In the genomic region with DNA sequence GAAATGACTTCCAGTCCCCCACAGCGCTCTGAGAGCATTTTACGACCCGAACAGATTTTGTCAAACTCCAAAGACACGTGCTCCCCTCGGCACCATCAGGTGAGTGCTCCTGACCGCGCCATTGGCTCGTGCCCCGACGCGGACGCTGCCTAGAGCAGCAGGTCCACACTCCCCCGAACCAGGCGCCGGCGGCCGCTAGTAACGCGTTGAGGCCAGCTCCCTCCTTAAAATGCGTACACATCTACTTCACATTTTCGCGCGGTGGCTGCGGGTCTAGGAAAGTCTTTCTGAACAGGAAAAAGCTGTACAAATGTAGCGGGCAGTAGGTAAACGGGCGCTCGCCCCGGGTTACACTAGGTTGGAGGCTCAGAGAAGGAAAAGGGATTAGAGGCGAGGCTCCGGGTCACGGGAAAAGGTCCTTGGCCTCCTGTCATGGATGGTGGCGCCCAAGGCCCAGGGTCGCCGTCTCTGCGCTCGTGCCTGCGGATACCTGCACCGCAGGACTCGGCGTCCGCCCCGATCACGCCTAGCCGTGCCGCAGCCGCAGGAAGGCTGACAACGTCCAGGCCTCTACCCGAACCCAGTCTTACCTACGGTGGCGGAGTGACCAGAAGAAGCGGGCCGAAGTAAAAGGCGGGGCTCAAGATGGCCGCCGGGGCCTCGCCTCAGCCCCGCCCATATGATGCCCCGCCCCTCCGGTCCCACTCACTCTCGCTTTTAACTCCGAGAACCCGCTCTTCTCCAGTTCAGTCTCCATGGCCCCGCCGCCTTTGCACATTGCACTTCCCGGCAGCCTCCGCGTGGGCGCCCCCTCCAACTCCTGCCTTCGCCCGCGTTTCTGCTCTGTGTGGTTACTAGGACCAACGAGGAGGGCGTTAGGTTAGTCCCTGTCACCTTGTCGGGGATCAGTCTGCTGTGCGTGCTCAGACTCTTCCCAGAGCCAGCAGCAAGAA, we compare ENCODE assay signal across 1 cellular context.
TF ChIP-seq lines count a peak whose summit lies in the region.

A gene with protein sequence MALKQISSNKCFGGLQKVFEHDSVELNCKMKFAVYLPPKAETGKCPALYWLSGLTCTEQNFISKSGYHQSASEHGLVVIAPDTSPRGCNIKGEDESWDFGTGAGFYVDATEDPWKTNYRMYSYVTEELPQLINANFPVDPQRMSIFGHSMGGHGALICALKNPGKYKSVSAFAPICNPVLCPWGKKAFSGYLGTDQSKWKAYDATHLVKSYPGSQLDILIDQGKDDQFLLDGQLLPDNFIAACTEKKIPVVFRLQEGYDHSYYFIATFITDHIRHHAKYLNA (minus strand): TSS at position 647 of the 953 bp plus-strand sequence. CDS start 5,748 bp downstream, outside the sequence.

TF ChIP-seq in HepG2, 621 proteins besides CTCF, POLR2A, EP300 and RAD21 (continued from another document and continues in another):
- TF ChIP-seq SSRP1 (CRISPR knock-in tag; IDR thresholded peaks at IDR 0.05) (no peak), BORCS8-MEF2B (CRISPR knock-in tag; IDR thresholded peaks at IDR 0.05) (peak; percentile 79), SNAI1 (CRISPR knock-in tag; IDR thresholded peaks at IDR 0.05; ENCODE audit: borderline replicate concordance) (peak; percentile 95; the same call in 1 of the 2 replicates), ZNF33A (CRISPR knock-in tag; IDR thresholded peaks at IDR 0.05; ENCODE audit: borderline replicate concordance) (no peak), KLF16 (CRISPR knock-in tag; IDR thresholded peaks at IDR 0.05) (peak in 1 of 2 experiments; percentile 90; a peak in 2 of 4 replicates), KDM2A (CRISPR knock-in tag; IDR thresholded peaks at IDR 0.05; ENCODE audit: borderline replicate concordance, low read depth) (peak; percentile 83; the same call in 1 of the 2 replicates), ZZZ3 (CRISPR knock-in tag; IDR thresholded peaks at IDR 0.05; ENCODE audit: borderline replicate concordance) (peak; percentile 43), FOXO1 (CRISPR knock-in tag; IDR thresholded peaks at IDR 0.05) (no peak), PHB2 (IDR thresholded peaks at IDR 0.05; ENCODE audit: partially characterized antibody) (no peak), NAIF1 (CRISPR knock-in tag; IDR thresholded peaks at IDR 0.05; ENCODE audit: borderline replicate concordance) (peak; percentile 78; the same call in 1 of the 2 replicates), ZNF850 (CRISPR knock-in tag; conservative IDR thresholded peaks at IDR 0.05) (0 out of 2 replicates have a peak, but pooled peaks have one; percentile 37), ZNF446 (CRISPR knock-in tag; IDR thresholded peaks at IDR 0.05) (peak; percentile 88; the same call in 1 of the 2 replicates), SRY (CRISPR knock-in tag; IDR thresholded peaks at IDR 0.05) (peak; percentile 4; the same call in 1 of the 2 replicates), RFXAP (CRISPR knock-in tag; IDR thresholded peaks at IDR 0.05; ENCODE audit: borderline replicate concordance) (0 out of 2 replicates have a peak, but pooled peaks have one; percentile 46), ZNF546 (CRISPR knock-in tag; conservative IDR thresholded peaks at IDR 0.05) (no peak; the same call in 1 of the 2 replicates), NONO (IDR thresholded peaks at IDR 0.05) (no peak), NONO (CRISPR knock-in tag; conservative IDR thresholded peaks at IDR 0.05) (peak; percentile 58), ZNF205 (CRISPR knock-in tag; IDR thresholded peaks at IDR 0.05) (peak; percentile 33; the same call in 1 of the 2 replicates), ZNF501 (CRISPR knock-in tag; IDR thresholded peaks at IDR 0.05) (peak; percentile 69), RXRA (CRISPR knock-in tag; IDR thresholded peaks at IDR 0.05) (0 out of 2 replicates have a peak, but pooled peaks have one; percentile 12), HNF4G (IDR thresholded peaks at IDR 0.05; ENCODE audit: borderline replicate concordance, low read depth, low read length) (no peak), HNF4G (CRISPR knock-in tag; IDR thresholded peaks at IDR 0.05; ENCODE audit: borderline replicate concordance, low read depth) (peak; percentile 52; the same call in 1 of the 2 replicates), GABPB1 (CRISPR knock-in tag; IDR thresholded peaks at IDR 0.05) (peak; percentile 76), ZNF337 (CRISPR knock-in tag; IDR thresholded peaks at IDR 0.05; ENCODE audit: borderline replicate concordance, low read depth) (peak; percentile 78; the same call in 1 of the 2 replicates), TSC22D2 (CRISPR knock-in tag; IDR thresholded peaks at IDR 0.05; ENCODE audit: borderline replicate concordance) (peak; percentile 62; the same call in 1 of the 2 replicates), ZNF878 (CRISPR knock-in tag; IDR thresholded peaks at IDR 0.05) (peak; percentile 50; the same call in 1 of the 2 replicates), ZNF749 (CRISPR knock-in tag; IDR thresholded peaks at IDR 0.05; ENCODE audit: borderline replicate concordance) (no peak; the same call in 1 of the 2 replicates), ZNF333 (CRISPR knock-in tag; IDR thresholded peaks at IDR 0.05; ENCODE audit: borderline replicate concordance) (peak; percentile 95; the same call in 1 of the 2 replicates), ARNT2 (CRISPR knock-in tag; IDR thresholded peaks at IDR 0.05; ENCODE audit: low read depth) (peak; percentile 84)
- TF ChIP-seq, protein P1, sequence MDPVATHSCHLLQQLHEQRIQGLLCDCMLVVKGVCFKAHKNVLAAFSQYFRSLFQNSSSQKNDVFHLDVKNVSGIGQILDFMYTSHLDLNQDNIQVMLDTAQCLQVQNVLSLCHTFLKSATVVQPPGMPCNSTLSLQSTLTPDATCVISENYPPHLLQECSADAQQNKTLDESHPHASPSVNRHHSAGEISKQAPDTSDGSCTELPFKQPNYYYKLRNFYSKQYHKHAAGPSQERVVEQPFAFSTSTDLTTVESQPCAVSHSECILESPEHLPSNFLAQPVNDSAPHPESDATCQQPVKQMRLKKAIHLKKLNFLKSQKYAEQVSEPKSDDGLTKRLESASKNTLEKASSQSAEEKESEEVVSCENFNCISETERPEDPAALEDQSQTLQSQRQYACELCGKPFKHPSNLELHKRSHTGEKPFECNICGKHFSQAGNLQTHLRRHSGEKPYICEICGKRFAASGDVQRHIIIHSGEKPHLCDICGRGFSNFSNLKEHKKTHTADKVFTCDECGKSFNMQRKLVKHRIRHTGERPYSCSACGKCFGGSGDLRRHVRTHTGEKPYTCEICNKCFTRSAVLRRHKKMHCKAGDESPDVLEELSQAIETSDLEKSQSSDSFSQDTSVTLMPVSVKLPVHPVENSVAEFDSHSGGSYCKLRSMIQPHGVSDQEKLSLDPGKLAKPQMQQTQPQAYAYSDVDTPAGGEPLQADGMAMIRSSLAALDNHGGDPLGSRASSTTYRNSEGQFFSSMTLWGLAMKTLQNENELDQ (CRISPR knock-in tag; IDR thresholded peaks at IDR 0.05; ENCODE audit: borderline replicate concordance), result no peak
- TF ChIP-seq, protein P2, sequence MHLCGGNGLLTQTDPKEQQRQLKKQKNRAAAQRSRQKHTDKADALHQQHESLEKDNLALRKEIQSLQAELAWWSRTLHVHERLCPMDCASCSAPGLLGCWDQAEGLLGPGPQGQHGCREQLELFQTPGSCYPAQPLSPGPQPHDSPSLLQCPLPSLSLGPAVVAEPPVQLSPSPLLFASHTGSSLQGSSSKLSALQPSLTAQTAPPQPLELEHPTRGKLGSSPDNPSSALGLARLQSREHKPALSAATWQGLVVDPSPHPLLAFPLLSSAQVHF (CRISPR knock-in tag; IDR thresholded peaks at IDR 0.05), result 0 out of 2 replicates have a peak, but pooled peaks have one; percentile 42
- TF ChIP-seq, protein P3, sequence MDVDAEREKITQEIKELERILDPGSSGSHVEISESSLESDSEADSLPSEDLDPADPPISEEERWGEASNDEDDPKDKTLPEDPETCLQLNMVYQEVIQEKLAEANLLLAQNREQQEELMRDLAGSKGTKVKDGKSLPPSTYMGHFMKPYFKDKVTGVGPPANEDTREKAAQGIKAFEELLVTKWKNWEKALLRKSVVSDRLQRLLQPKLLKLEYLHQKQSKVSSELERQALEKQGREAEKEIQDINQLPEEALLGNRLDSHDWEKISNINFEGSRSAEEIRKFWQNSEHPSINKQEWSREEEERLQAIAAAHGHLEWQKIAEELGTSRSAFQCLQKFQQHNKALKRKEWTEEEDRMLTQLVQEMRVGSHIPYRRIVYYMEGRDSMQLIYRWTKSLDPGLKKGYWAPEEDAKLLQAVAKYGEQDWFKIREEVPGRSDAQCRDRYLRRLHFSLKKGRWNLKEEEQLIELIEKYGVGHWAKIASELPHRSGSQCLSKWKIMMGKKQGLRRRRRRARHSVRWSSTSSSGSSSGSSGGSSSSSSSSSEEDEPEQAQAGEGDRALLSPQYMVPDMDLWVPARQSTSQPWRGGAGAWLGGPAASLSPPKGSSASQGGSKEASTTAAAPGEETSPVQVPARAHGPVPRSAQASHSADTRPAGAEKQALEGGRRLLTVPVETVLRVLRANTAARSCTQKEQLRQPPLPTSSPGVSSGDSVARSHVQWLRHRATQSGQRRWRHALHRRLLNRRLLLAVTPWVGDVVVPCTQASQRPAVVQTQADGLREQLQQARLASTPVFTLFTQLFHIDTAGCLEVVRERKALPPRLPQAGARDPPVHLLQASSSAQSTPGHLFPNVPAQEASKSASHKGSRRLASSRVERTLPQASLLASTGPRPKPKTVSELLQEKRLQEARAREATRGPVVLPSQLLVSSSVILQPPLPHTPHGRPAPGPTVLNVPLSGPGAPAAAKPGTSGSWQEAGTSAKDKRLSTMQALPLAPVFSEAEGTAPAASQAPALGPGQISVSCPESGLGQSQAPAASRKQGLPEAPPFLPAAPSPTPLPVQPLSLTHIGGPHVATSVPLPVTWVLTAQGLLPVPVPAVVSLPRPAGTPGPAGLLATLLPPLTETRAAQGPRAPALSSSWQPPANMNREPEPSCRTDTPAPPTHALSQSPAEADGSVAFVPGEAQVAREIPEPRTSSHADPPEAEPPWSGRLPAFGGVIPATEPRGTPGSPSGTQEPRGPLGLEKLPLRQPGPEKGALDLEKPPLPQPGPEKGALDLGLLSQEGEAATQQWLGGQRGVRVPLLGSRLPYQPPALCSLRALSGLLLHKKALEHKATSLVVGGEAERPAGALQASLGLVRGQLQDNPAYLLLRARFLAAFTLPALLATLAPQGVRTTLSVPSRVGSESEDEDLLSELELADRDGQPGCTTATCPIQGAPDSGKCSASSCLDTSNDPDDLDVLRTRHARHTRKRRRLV (CRISPR knock-in tag; IDR thresholded peaks at IDR 0.05), result peak; percentile 84; the same call in 1 of the 2 replicates
- TF ChIP-seq, protein P4, sequence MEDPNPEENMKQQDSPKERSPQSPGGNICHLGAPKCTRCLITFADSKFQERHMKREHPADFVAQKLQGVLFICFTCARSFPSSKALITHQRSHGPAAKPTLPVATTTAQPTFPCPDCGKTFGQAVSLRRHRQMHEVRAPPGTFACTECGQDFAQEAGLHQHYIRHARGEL (CRISPR knock-in tag; IDR thresholded peaks at IDR 0.05), result no peak; the same call in 1 of the 2 replicates
- TF ChIP-seq, protein P5, sequence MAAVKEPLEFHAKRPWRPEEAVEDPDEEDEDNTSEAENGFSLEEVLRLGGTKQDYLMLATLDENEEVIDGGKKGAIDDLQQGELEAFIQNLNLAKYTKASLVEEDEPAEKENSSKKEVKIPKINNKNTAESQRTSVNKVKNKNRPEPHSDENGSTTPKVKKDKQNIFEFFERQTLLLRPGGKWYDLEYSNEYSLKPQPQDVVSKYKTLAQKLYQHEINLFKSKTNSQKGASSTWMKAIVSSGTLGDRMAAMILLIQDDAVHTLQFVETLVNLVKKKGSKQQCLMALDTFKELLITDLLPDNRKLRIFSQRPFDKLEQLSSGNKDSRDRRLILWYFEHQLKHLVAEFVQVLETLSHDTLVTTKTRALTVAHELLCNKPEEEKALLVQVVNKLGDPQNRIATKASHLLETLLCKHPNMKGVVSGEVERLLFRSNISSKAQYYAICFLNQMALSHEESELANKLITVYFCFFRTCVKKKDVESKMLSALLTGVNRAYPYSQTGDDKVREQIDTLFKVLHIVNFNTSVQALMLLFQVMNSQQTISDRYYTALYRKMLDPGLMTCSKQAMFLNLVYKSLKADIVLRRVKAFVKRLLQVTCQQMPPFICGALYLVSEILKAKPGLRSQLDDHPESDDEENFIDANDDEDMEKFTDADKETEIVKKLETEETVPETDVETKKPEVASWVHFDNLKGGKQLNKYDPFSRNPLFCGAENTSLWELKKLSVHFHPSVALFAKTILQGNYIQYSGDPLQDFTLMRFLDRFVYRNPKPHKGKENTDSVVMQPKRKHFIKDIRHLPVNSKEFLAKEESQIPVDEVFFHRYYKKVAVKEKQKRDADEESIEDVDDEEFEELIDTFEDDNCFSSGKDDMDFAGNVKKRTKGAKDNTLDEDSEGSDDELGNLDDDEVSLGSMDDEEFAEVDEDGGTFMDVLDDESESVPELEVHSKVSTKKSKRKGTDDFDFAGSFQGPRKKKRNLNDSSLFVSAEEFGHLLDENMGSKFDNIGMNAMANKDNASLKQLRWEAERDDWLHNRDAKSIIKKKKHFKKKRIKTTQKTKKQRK (IDR thresholded peaks at IDR 0.05; ENCODE audit: low read length), result no peak
- TF ChIP-seq, protein P6, sequence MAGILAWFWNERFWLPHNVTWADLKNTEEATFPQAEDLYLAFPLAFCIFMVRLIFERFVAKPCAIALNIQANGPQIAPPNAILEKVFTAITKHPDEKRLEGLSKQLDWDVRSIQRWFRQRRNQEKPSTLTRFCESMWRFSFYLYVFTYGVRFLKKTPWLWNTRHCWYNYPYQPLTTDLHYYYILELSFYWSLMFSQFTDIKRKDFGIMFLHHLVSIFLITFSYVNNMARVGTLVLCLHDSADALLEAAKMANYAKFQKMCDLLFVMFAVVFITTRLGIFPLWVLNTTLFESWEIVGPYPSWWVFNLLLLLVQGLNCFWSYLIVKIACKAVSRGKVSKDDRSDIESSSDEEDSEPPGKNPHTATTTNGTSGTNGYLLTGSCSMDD (CRISPR knock-in tag; IDR thresholded peaks at IDR 0.05), result 0 out of 2 replicates have a peak, but pooled peaks have one; percentile 61
- TF ChIP-seq, protein P7, sequence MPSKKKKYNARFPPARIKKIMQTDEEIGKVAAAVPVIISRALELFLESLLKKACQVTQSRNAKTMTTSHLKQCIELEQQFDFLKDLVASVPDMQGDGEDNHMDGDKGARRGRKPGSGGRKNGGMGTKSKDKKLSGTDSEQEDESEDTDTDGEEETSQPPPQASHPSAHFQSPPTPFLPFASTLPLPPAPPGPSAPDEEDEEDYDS (CRISPR knock-in tag; IDR thresholded peaks at IDR 0.05), result peak; percentile 87
- TF ChIP-seq, protein P8, sequence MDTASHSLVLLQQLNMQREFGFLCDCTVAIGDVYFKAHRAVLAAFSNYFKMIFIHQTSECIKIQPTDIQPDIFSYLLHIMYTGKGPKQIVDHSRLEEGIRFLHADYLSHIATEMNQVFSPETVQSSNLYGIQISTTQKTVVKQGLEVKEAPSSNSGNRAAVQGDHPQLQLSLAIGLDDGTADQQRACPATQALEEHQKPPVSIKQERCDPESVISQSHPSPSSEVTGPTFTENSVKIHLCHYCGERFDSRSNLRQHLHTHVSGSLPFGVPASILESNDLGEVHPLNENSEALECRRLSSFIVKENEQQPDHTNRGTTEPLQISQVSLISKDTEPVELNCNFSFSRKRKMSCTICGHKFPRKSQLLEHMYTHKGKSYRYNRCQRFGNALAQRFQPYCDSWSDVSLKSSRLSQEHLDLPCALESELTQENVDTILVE (CRISPR knock-in tag; IDR thresholded peaks at IDR 0.05), result no peak
- TF ChIP-seq, protein P9, sequence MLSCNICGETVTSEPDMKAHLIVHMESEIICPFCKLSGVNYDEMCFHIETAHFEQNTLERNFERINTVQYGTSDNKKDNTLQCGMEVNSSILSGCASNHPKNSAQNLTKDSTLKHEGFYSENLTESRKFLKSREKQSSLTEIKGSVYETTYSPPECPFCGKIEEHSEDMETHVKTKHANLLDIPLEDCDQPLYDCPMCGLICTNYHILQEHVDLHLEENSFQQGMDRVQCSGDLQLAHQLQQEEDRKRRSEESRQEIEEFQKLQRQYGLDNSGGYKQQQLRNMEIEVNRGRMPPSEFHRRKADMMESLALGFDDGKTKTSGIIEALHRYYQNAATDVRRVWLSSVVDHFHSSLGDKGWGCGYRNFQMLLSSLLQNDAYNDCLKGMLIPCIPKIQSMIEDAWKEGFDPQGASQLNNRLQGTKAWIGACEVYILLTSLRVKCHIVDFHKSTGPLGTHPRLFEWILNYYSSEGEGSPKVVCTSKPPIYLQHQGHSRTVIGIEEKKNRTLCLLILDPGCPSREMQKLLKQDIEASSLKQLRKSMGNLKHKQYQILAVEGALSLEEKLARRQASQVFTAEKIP (CRISPR knock-in tag; IDR thresholded peaks at IDR 0.05; ENCODE audit: borderline replicate concordance), result no peak
